In genomic region chr15:89167267-89168176, GRCh38 we compare ENCODE assay signal across 9 cellular contexts. TPM values are rescaled to one million over a fixed set of nuclear protein-coding genes. Genes with fewer than 3 reads are reported as not detected.
DNase-seq lines count a peak whose midpoint lies in the region; ATAC-seq and TF ChIP-seq lines count a peak whose summit lies in the region.
"Had no signal": no experiment of that assay in that cellular context is flagged by ENCODE, and none has a peak within 500 bp of the region (broad histone marks: within the 10 kb centered on the region; RNA-seq: fewer than 3 reads in every experiment).

No MANE protein-coding gene starts in this region.

- H2AFZ ChIP-seq in OCI-LY3 (ENCODE audit: low read depth, low read length) (no peak overlapping the region), neural progenitor cell (replicated peaks) (no peak overlapping the region)

- no peaks in the 10 kb centered on the region for H3K9me3 ChIP-seq in OCI-LY3 (ENCODE audit: insufficient read depth, low read length)
- H3K9me3 ChIP-seq in neural progenitor cell (ENCODE audit: low read depth), result no peaks in the 10 kb centered on the region

- H3K36me3 ChIP-seq in OCI-LY3 (replicated peaks; ENCODE audit: low read depth, low read length) (no peaks in the 10 kb centered on the region), neural progenitor cell (no peaks in the 10 kb centered on the region)

- no peaks in the 10 kb centered on the region for H3K27me3 Mint-ChIP-seq in stimulated activated naive CD8-positive, alpha-beta T cell treated with anti-CD3 and anti-CD28 coated beads, Interleukin-15, amount 100 ng/mL, for 72 hours
- H3K27me3 Mint-ChIP-seq in neural progenitor cell (ENCODE audit: insufficient read depth, low read depth), result no peaks in the 10 kb centered on the region

- ATAC-seq in GM18517 (IDR thresholded peaks at IDR 0.05; ENCODE audit: unreplicated experiment), result peak; percentile 75
- peak; percentile 87 for ATAC-seq in HG02610 (IDR thresholded peaks at IDR 0.05; ENCODE audit: unreplicated experiment)
- peak; percentile 95 for ATAC-seq in stimulated activated naive CD8-positive, alpha-beta T cell treated with anti-CD3 and anti-CD28 coated beads, Interleukin-15, amount 100 ng/mL, for 72 hours

- H3F3A ChIP-seq in neural progenitor cell (ENCODE audit: low read depth), result peaks cover 8% of the 10 kb centered on the region

- H3K9me3 Mint-ChIP-seq in stimulated activated naive CD8-positive, alpha-beta T cell treated with anti-CD3 and anti-CD28 coated beads, Interleukin-15, amount 100 ng/mL, for 72 hours, result no peaks in the 10 kb centered on the region
- no peaks in the 10 kb centered on the region for H3K9me3 Mint-ChIP-seq in neural progenitor cell

- TF ChIP-seq CTCF in OCI-LY3 (IDR thresholded peaks at IDR 0.05; ENCODE audit: low read depth, low read length), result no peak
- no peak for TF ChIP-seq CTCF in neural progenitor cell (IDR thresholded peaks at IDR 0.05)

- no peaks in the 10 kb centered on the region for H3K27me3 ChIP-seq in OCI-LY3 (ENCODE audit: low read depth, low read length)
- H3K27me3 ChIP-seq in neural progenitor cell, result no peaks in the 10 kb centered on the region

- H3K27ac Mint-ChIP-seq in stimulated activated naive CD8-positive, alpha-beta T cell treated with anti-CD3 and anti-CD28 coated beads, Interleukin-15, amount 100 ng/mL, for 72 hours, result peak overlapping the region; percentile 83 to 98
- no peak overlapping the region for H3K27ac Mint-ChIP-seq in neural progenitor cell

- H3K27ac ChIP-seq in OCI-LY3 (ENCODE audit: low read length), result peak overlapping the region; percentile 67
- no peak overlapping the region for H3K27ac ChIP-seq in neural progenitor cell

- no peaks in the 10 kb centered on the region for H4K20me1 ChIP-seq in OCI-LY3 (ENCODE audit: insufficient read depth, low read length)
- H4K20me1 ChIP-seq in neural progenitor cell (ENCODE audit: low read depth), result no peaks in the 10 kb centered on the region

- H3K4me1 Mint-ChIP-seq in stimulated activated naive CD8-positive, alpha-beta T cell treated with anti-CD3 and anti-CD28 coated beads, Interleukin-15, amount 100 ng/mL, for 72 hours, result peaks cover 26% of the 10 kb centered on the region
- peaks cover 29% of the 10 kb centered on the region for H3K4me1 Mint-ChIP-seq in neural progenitor cell

- H3K4me1 ChIP-seq in OCI-LY3 (ENCODE audit: low read length), result peaks cover 21% of the 10 kb centered on the region
- peaks cover 22% of the 10 kb centered on the region for H3K4me1 ChIP-seq in neural progenitor cell

- DNase-seq in amniotic epithelial cell (ENCODE audit: low read depth) (peak; percentile 34), lung microvascular endothelial cell (ENCODE audit: low read depth in 2 of 2) (peak; percentile 46 to 77), neural progenitor cell (ENCODE audit: low spot score) (no peak), cerebellar cortex (ENCODE audit: low spot score) (no peak)
- DNase-seq in stimulated activated naive CD8-positive, alpha-beta T cell treated with anti-CD3 and anti-CD28 coated beads, Interleukin-15, amount 100 ng/mL, for 72 hours, result peak; percentile 20 to 67

- peak overlapping the region; percentile 65 to 67 for H3K4me3 Mint-ChIP-seq in stimulated activated naive CD8-positive, alpha-beta T cell treated with anti-CD3 and anti-CD28 coated beads, Interleukin-15, amount 100 ng/mL, for 72 hours
- H3K4me3 Mint-ChIP-seq in neural progenitor cell, result no peak overlapping the region

- H3K4me2 ChIP-seq in OCI-LY3 (ENCODE audit: low read length), result peak overlapping the region; percentile 76
- no peak overlapping the region for H3K4me2 ChIP-seq in neural progenitor cell

- H3K9ac ChIP-seq in OCI-LY3 (ENCODE audit: low read length), result peak overlapping the region; percentile 22; the same call in 1 of the 2 replicates
- H3K9ac ChIP-seq in neural progenitor cell, result no peak overlapping the region

- H3K79me2 ChIP-seq in OCI-LY3 (ENCODE audit: low read length), result no peaks in the 10 kb centered on the region
- H3K79me2 ChIP-seq in neural progenitor cell (ENCODE audit: low read depth), result no peaks in the 10 kb centered on the region

- no peaks in the 10 kb centered on the region for H3K36me3 Mint-ChIP-seq in neural progenitor cell

- H3K4me3 ChIP-seq in OCI-LY3 (ENCODE audit: low read length) (peak overlapping the region; percentile 39), neural progenitor cell (no peak overlapping the region)

RNA-seq across cellular contexts. Expression of gene RLBP1, which starts 53.9 kb away (rescaled TPM):
- not detected in 2 replicates for total RNA-seq in lung microvascular endothelial cell
- 1.3 and 2.6 TPM in 2 replicates for total RNA-seq in neural progenitor cell (ENCODE audit: low replicate concordance)
- total RNA-seq: urinary bladder had no signal

Comparison
In these comparisons a context has a peak if more than half of its experiments do, and no peak if none do; other contexts are left out.
1. DNase-seq: peak in amniotic epithelial cell (single experiment), lung microvascular endothelial cell (2 of 2) and stimulated activated naive CD8-positive, alpha-beta T cell treated with anti-CD3 and anti-CD28 coated beads, Interleukin-15, amount 100 ng/mL, for 72 hours (2 of 2); none in neural progenitor cell (single experiment) and cerebellar cortex (single experiment).
2. Peak in every context shown above with its lines, with median percentiles within 50 percentile points of each other: ATAC-seq.